3 cellular contexts compared by ENCODE assay signal in the genomic region with DNA sequence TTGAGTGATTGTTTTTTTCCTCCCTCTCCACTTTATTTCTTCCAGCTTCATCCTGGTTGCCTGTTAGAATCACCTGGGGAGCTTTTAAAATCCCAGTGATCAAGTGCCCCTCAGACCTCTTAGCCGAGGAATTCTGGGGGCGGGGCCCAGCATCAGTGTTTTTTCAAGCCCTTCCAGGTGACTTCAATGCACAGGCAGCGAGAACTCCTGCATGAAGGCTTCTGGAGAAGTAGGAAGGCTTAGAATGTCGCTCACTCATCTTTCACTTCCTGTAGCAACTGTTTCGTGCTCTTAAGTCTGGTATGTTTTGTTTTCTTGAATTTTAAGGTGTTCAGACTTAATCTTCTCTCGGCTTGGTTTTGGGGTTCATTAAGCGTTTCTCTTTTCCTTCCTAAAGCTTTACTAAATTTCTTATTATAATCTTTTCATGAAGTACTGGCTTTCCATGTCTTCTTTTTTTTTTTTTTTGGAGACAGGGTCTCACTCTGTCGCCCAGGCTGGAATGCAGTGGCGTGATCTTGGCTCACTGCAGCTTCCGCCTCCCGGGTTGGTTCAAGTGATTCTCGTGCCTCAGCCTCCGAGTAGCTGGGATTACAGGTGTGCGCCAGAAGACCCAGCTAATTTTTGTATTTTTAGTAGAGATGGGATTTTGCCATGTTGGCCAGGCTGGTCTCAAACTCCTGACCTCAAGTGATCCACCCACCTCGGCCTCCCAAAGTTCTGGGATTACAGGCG.
A peak's percentile ranks its signal among the peaks of the same experiment; 100 is the strongest.
TF ChIP-seq lines count a peak whose summit lies in the region.

No MANE protein-coding gene starts in this region.

TF ChIP-seq in SK-N-SH, 30 proteins besides CTCF, POLR2A, EP300 and RAD21 (continues in another document):
- no peak for TF ChIP-seq MEF2A (IDR thresholded peaks at IDR 0.05; ENCODE audit: borderline replicate concordance, low read depth)
- no peak for TF ChIP-seq TEAD4 (IDR thresholded peaks at IDR 0.05; ENCODE audit: borderline replicate concordance, insufficient read depth)
- TF ChIP-seq FOXM1 (IDR thresholded peaks at IDR 0.05; ENCODE audit: low read depth): no peak
- TF ChIP-seq, protein P1, sequence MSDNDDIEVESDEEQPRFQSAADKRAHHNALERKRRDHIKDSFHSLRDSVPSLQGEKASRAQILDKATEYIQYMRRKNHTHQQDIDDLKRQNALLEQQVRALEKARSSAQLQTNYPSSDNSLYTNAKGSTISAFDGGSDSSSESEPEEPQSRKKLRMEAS (IDR thresholded peaks at IDR 0.05; ENCODE audit: low read depth): no peak
- TF ChIP-seq JUND (IDR thresholded peaks at IDR 0.05): no peak
- TF ChIP-seq GATA2 (CRISPR knock-in tag; IDR thresholded peaks at IDR 0.05): no peak
- TF ChIP-seq NFIC (IDR thresholded peaks at IDR 0.05; ENCODE audit: borderline replicate concordance): no peak
- TF ChIP-seq SMC3 (IDR thresholded peaks at IDR 0.05; ENCODE audit: low read depth, low read length): no peak
- TF ChIP-seq, protein P2, sequence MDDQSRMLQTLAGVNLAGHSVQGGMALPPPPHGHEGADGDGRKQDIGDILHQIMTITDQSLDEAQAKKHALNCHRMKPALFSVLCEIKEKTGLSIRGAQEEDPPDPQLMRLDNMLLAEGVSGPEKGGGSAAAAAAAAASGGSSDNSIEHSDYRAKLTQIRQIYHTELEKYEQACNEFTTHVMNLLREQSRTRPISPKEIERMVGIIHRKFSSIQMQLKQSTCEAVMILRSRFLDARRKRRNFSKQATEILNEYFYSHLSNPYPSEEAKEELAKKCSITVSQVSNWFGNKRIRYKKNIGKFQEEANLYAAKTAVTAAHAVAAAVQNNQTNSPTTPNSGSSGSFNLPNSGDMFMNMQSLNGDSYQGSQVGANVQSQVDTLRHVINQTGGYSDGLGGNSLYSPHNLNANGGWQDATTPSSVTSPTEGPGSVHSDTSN (IDR thresholded peaks at IDR 0.05): no peak
- no peak for TF ChIP-seq NRF1 (IDR thresholded peaks at IDR 0.05; ENCODE audit: low read depth, low read length)
- TF ChIP-seq, protein P3, sequence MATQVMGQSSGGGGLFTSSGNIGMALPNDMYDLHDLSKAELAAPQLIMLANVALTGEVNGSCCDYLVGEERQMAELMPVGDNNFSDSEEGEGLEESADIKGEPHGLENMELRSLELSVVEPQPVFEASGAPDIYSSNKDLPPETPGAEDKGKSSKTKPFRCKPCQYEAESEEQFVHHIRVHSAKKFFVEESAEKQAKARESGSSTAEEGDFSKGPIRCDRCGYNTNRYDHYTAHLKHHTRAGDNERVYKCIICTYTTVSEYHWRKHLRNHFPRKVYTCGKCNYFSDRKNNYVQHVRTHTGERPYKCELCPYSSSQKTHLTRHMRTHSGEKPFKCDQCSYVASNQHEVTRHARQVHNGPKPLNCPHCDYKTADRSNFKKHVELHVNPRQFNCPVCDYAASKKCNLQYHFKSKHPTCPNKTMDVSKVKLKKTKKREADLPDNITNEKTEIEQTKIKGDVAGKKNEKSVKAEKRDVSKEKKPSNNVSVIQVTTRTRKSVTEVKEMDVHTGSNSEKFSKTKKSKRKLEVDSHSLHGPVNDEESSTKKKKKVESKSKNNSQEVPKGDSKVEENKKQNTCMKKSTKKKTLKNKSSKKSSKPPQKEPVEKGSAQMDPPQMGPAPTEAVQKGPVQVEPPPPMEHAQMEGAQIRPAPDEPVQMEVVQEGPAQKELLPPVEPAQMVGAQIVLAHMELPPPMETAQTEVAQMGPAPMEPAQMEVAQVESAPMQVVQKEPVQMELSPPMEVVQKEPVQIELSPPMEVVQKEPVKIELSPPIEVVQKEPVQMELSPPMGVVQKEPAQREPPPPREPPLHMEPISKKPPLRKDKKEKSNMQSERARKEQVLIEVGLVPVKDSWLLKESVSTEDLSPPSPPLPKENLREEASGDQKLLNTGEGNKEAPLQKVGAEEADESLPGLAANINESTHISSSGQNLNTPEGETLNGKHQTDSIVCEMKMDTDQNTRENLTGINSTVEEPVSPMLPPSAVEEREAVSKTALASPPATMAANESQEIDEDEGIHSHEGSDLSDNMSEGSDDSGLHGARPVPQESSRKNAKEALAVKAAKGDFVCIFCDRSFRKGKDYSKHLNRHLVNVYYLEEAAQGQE (IDR thresholded peaks at IDR 0.05; ENCODE audit: low read depth, low read length): no peak

TF ChIP-seq in SK-N-SH treated with all-trans-retinoic acid at 6 μM for 48 hours, 23 proteins besides CTCF, POLR2A, EP300 and RAD21:
- TF ChIP-seq OSR1 (CRISPR knock-in tag; IDR thresholded peaks at IDR 0.05) (no peak), SNAI2 (CRISPR knock-in tag; IDR thresholded peaks at IDR 0.05) (no peak)
- TF ChIP-seq, protein P4, sequence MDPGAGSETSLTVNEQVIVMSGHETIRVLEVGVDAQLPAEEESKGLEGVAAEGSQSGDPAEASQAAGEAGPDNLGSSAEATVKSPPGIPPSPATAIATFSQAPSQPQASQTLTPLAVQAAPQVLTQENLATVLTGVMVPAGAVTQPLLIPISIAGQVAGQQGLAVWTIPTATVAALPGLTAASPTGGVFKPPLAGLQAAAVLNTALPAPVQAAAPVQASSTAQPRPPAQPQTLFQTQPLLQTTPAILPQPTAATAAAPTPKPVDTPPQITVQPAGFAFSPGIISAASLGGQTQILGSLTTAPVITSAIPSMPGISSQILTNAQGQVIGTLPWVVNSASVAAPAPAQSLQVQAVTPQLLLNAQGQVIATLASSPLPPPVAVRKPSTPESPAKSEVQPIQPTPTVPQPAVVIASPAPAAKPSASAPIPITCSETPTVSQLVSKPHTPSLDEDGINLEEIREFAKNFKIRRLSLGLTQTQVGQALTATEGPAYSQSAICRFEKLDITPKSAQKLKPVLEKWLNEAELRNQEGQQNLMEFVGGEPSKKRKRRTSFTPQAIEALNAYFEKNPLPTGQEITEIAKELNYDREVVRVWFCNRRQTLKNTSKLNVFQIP (CRISPR knock-in tag; IDR thresholded peaks at IDR 0.05; ENCODE audit: borderline replicate concordance, low read depth): no peak

TF ChIP-seq in H1, 55 proteins besides CTCF, POLR2A, EP300 and RAD21:
- TF ChIP-seq NANOG (IDR thresholded peaks at IDR 0.05; ENCODE audit: insufficient read depth, low read depth, low read length, poor library complexity, severe bottlenecking): peak; percentile 66
- TF ChIP-seq SIN3A (conservative IDR thresholded peaks at IDR 0.05 in 1 of 2, IDR thresholded peaks at IDR 0.05 in 1 of 2; ENCODE audit: low read depth in 1 of 2, low read length in 2 of 2): 0 out of 4 replicates have a peak, but pooled peaks of 1 of the 2 experiments have one; percentile 39
- no peak for TF ChIP-seq EZH2 (IDR thresholded peaks at IDR 0.05; ENCODE audit: low read depth, low read length, severe bottlenecking)
- TF ChIP-seq, protein P5, sequence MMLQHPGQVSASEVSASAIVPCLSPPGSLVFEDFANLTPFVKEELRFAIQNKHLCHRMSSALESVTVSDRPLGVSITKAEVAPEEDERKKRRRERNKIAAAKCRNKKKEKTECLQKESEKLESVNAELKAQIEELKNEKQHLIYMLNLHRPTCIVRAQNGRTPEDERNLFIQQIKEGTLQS (IDR thresholded peaks at IDR 0.05; ENCODE audit: insufficient read depth, low read depth, low read length): no peak
- TF ChIP-seq HDAC6 (IDR thresholded peaks at IDR 0.05; ENCODE audit: low read depth, low read length): no peak
- no peak for TF ChIP-seq RBBP5 (IDR thresholded peaks at IDR 0.05; ENCODE audit: borderline replicate concordance, low read depth, low read length)
- TF ChIP-seq POLR2AphosphoS5 (IDR thresholded peaks at IDR 0.05; ENCODE audit: low read depth, low read length): 0 out of 2 replicates have a peak, but pooled peaks have one; percentile 20
- TF ChIP-seq TEAD4 (IDR thresholded peaks at IDR 0.05; ENCODE audit: low read depth, low read length): 0 out of 2 replicates have a peak, but pooled peaks have one; percentile 31
- no peak for TF ChIP-seq MAFK (IDR thresholded peaks at IDR 0.05; ENCODE audit: low read depth, low read length)
- TF ChIP-seq TAF1 (IDR thresholded peaks at IDR 0.05; ENCODE audit: low read depth, low read length): 0 out of 2 replicates have a peak, but pooled peaks have one; percentile 32
- TF ChIP-seq KDM5A (IDR thresholded peaks at IDR 0.05; ENCODE audit: low read length): no peak
- peak; percentile 38; the same call in 1 of the 2 replicates for TF ChIP-seq TBP (IDR thresholded peaks at IDR 0.05; ENCODE audit: low read depth, low read length)
- no peak for TF ChIP-seq SIRT6 (IDR thresholded peaks at IDR 0.05; ENCODE audit: low read length)
- no peak for TF ChIP-seq CHD1 (IDR thresholded peaks at IDR 0.05; ENCODE audit: low read depth, low read length)
- TF ChIP-seq SUZ12 (IDR thresholded peaks at IDR 0.05; ENCODE audit: low read length): no peak
- TF ChIP-seq FOSL1 (IDR thresholded peaks at IDR 0.05; ENCODE audit: insufficient read depth, low read depth, low read length): no peak
- TF ChIP-seq, protein P6, sequence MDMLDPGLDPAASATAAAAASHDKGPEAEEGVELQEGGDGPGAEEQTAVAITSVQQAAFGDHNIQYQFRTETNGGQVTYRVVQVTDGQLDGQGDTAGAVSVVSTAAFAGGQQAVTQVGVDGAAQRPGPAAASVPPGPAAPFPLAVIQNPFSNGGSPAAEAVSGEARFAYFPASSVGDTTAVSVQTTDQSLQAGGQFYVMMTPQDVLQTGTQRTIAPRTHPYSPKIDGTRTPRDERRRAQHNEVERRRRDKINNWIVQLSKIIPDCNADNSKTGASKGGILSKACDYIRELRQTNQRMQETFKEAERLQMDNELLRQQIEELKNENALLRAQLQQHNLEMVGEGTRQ (IDR thresholded peaks at IDR 0.05; ENCODE audit: low read length): no peak
- TF ChIP-seq BACH1 (IDR thresholded peaks at IDR 0.05; ENCODE audit: low read length): no peak
- no peak for TF ChIP-seq KDM1A (IDR thresholded peaks at IDR 0.05; ENCODE audit: borderline replicate concordance, low read length)
- TF ChIP-seq GABPA (IDR thresholded peaks at IDR 0.05; ENCODE audit: borderline replicate concordance, insufficient read depth, low read length): peak; percentile 75; the same call in 1 of the 2 replicates
- no peak for TF ChIP-seq JUN (IDR thresholded peaks at IDR 0.05; ENCODE audit: low read depth, low read length)
- TF ChIP-seq, protein P7, sequence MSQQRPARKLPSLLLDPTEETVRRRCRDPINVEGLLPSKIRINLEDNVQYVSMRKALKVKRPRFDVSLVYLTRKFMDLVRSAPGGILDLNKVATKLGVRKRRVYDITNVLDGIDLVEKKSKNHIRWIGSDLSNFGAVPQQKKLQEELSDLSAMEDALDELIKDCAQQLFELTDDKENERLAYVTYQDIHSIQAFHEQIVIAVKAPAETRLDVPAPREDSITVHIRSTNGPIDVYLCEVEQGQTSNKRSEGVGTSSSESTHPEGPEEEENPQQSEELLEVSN (IDR thresholded peaks at IDR 0.05): no peak
- no peak for TF ChIP-seq SAP30 (IDR thresholded peaks at IDR 0.05; ENCODE audit: insufficient read depth, insufficient replicate concordance, low read length)
- TF ChIP-seq, protein P8, sequence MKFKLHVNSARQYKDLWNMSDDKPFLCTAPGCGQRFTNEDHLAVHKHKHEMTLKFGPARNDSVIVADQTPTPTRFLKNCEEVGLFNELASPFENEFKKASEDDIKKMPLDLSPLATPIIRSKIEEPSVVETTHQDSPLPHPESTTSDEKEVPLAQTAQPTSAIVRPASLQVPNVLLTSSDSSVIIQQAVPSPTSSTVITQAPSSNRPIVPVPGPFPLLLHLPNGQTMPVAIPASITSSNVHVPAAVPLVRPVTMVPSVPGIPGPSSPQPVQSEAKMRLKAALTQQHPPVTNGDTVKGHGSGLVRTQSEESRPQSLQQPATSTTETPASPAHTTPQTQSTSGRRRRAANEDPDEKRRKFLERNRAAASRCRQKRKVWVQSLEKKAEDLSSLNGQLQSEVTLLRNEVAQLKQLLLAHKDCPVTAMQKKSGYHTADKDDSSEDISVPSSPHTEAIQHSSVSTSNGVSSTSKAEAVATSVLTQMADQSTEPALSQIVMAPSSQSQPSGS (IDR thresholded peaks at IDR 0.05; ENCODE audit: low read length): no peak
- peak; percentile 36; the same call in 1 of the 2 replicates for TF ChIP-seq SP1 (IDR thresholded peaks at IDR 0.05; ENCODE audit: low read depth, low read length)
- TF ChIP-seq RNF2 (IDR thresholded peaks at IDR 0.05; ENCODE audit: borderline replicate concordance, low read depth, low read length, missing control alignments, poor library complexity, severe bottlenecking): no peak
- no peak for TF ChIP-seq ZNF274 (IDR thresholded peaks at IDR 0.05; ENCODE audit: borderline replicate concordance, extremely low read depth, low read length)
